ENCODE assay signal across 8 cellular contexts in the genomic region with DNA sequence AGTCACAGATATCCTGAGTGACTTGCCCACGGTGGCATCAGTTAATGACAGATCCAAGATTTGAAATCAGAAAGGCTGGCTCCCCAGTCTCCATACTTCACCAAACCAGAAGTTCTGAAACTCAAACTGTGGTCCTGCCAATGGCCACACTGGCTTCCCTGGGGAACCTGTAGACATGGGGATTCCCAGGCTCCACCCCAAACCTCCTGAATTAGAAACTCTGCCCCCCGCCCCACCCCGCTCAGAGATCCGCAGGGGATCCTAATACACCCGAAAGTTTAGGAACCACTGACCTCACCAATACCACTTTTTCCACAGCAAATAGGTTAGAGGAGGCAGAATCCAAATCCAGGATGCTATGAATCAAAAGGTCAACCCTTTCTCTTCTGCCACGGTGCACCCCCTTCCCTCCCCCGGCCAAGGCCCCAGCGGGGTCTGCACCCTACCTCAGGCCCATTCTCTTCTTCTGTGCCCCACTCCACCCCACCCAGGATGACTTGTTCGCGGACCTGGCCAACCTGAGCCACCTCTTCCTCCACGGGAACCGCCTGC. TPM values are rescaled to one million over a fixed set of nuclear protein-coding genes. Genes with fewer than 3 reads are reported as not detected.
DNase-seq lines count a peak whose midpoint lies in the region; ATAC-seq, FAIRE-seq and TF ChIP-seq lines count a peak whose summit lies in the region.

No MANE protein-coding gene starts in this region.

- dilution Hi-C loops in endothelial cell of umbilical vein (cut with MboI; ENCODE audit: extremely low pct_ligation_motif_present, low sequenced_read_pairs), result no loop called here

- intact Hi-C loops in endothelial cell of umbilical vein (cut with micrococcal nuclease) (no loop called here), sigmoid colon (cut with DNase I) (loop anchor here (2.0 kb wide), 1 partner anchor 17 kb away; no protein-coding TSS in a partner anchor)

- TF ChIP-seq EP300 in sigmoid colon (IDR thresholded peaks at IDR 0.05), result no peak

- POLR2A ChIA-PET in endothelial cell of umbilical vein (lab: Charles Lee), result no interaction called here

- FAIRE-seq in endothelial cell of umbilical vein (lab: Jason Lieb, UNC), result no peak

- peak; percentile 41 for ATAC-seq in GM18873 (IDR thresholded peaks at IDR 0.05; ENCODE audit: low FRiP score, unreplicated experiment)

- no peak overlapping the region for H3K9ac ChIP-seq in endothelial cell of umbilical vein (replicated peaks; ENCODE audit: extremely low read depth, insufficient read depth, low read length)

- H3K4me1 ChIP-seq in endothelial cell of umbilical vein (ENCODE audit: control insufficient read depth, extremely low read depth, insufficient read depth, low read length) (peaks cover 7% of the 10 kb centered on the region), sigmoid colon (peaks cover 0 to 16% (median 15%) of the 10 kb centered on the region in 4 donors)

- no TSS peak for BruUV-seq in endothelial cell of umbilical vein (replicated peaks; lab: Mats Ljungman, UMichigan)

- H3K79me2 ChIP-seq in endothelial cell of umbilical vein (ENCODE audit: control insufficient read depth, insufficient read depth, low read length), result no peaks in the 10 kb centered on the region

- no peak for TF ChIP-seq POLR2A in endothelial cell of umbilical vein (IDR thresholded peaks at IDR 0.05; ENCODE audit: low read depth, low read length)
- TF ChIP-seq POLR2A in sigmoid colon (IDR thresholded peaks at IDR 0.05), result no peak

- H3K27me3 ChIP-seq in endothelial cell of umbilical vein (ENCODE audit: control insufficient read depth in 2 of 2, insufficient read depth in 2 of 2, low read length in 2 of 2), result peaks cover 5 to 27% of the 10 kb centered on the region in 2 experiments
- peaks cover 0 to 48% (median 27%) of the 10 kb centered on the region in 3 donors for H3K27me3 ChIP-seq in sigmoid colon

- CTCF ChIA-PET in endothelial cell of umbilical vein (lab: Charles Lee), result interaction anchor here (1.0 to 9.9 kb wide), 10 partner anchors 9 to 169 kb away, joined by 3 to 152 read pairs (median 6); partner anchors contain the start of gene RTN4RL2

- no peak overlapping the region for H3K27ac ChIP-seq in endothelial cell of umbilical vein (ENCODE audit: insufficient read depth, low read depth, low read length)
- H3K27ac ChIP-seq in sigmoid colon, result no peak overlapping the region

- H3K9me3 ChIP-seq in endothelial cell of umbilical vein (replicated peaks; ENCODE audit: control insufficient read depth, insufficient read depth, low read length) (no peaks in the 10 kb centered on the region), sigmoid colon (no peaks in the 10 kb centered on the region)

- DNase-seq in HuH-7 (ENCODE audit: low spot score) (peak; percentile 72), endothelial cell of umbilical vein (ENCODE audit: low read depth, low spot score) (no peak), sigmoid colon (no peak), HuH-7.5 (ENCODE audit: low spot score) (no peak), GF-D8 (lab: John Stamatoyannopoulos, UW) (no peak), anterior cingulate cortex (lab: John Stamatoyannopoulos, UW) (no peak), NCI-H1092 treated with DMSO at 0.1 percent for 48 hours (lab: John Stamatoyannopoulos, UW) (no peak)

- H3K4me3 ChIP-seq in endothelial cell of umbilical vein (replicated peaks in 1 of 3; ENCODE audit: insufficient read depth in 1 of 3, low read depth in 1 of 3, low read length in 3 of 3) (no peak overlapping the region), sigmoid colon (peak overlapping the region; percentile 15 to 57 (median 50))

- peak overlapping the region; percentile 49 for H3K4me2 ChIP-seq in endothelial cell of umbilical vein (ENCODE audit: insufficient read depth, low read length)

- 34 to 42% methylated on average over 12 of the region's 12 CpGs for WGBS in sigmoid colon, 2 donors

- no peak for TF ChIP-seq CTCF in endothelial cell of umbilical vein (IDR thresholded peaks at IDR 0.05; ENCODE audit: extremely low read depth in 1 of 2, insufficient read depth in 1 of 2, low read depth in 1 of 2, low read length in 2 of 2)
- no peak for TF ChIP-seq CTCF in sigmoid colon (IDR thresholded peaks at IDR 0.05)

- H3K9me1 ChIP-seq in endothelial cell of umbilical vein (replicated peaks; ENCODE audit: control insufficient read depth, extremely low read depth, insufficient read depth, low read length), result no peaks in the 10 kb centered on the region

- no peaks in the 10 kb centered on the region for H4K20me1 ChIP-seq in endothelial cell of umbilical vein (replicated peaks; ENCODE audit: control insufficient read depth, extremely low read depth, insufficient read depth, low read length)

- no peaks in the 10 kb centered on the region for H3K36me3 ChIP-seq in endothelial cell of umbilical vein (ENCODE audit: control insufficient read depth in 2 of 2, extremely low read depth in 1 of 2, insufficient read depth in 2 of 2, low read length in 2 of 2)
- H3K36me3 ChIP-seq in sigmoid colon, result no peaks in the 10 kb centered on the region

- H2AFZ ChIP-seq in endothelial cell of umbilical vein (ENCODE audit: low read depth, low read length), result peak overlapping the region; percentile 39

TF ChIP-seq in endothelial cell of umbilical vein, 7 proteins besides CTCF, POLR2A, EP300 and RAD21:
- TF ChIP-seq, protein P1, sequence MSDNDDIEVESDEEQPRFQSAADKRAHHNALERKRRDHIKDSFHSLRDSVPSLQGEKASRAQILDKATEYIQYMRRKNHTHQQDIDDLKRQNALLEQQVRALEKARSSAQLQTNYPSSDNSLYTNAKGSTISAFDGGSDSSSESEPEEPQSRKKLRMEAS (IDR thresholded peaks at IDR 0.05; ENCODE audit: insufficient read depth, insufficient read length), result peak; percentile 48
- no peak for TF ChIP-seq JUN (IDR thresholded peaks at IDR 0.05; ENCODE audit: borderline replicate concordance, insufficient read depth, insufficient read length, low read depth)

RNA-seq across cellular contexts. Expression of gene RTN4RL2, which starts 15.4 kb away (rescaled TPM):
- total RNA-seq in endothelial cell of umbilical vein (0.83 and 1.3 TPM in 2 replicates), sigmoid colon (under 1 TPM in 2 of 4 donors, not detected in 2; 0.41 to 0.66 TPM)
- polyA plus RNA-seq in endothelial cell of umbilical vein (0.18 and 0.35 TPM in 2 replicates), sigmoid colon (under 1 TPM in 2 of 3 donors, not detected in 1; 0.60 to 0.63 TPM)
- 0.08 and 0.45 TPM in 2 replicates for polyA plus RNA-seq in endothelial cell of umbilical vein (2011; cell fraction: cytosol; rRNA removed)
- polyA plus RNA-seq in endothelial cell of umbilical vein (2011; cell fraction: nucleus; rRNA removed), result not detected in 2 replicates
- 0.36 and 0.70 TPM in 2 replicates for polyA plus RNA-seq in endothelial cell of umbilical vein (2012)
- 1.2 TPM in 1 of 2 replicates, not detected in the other for polyA minus RNA-seq in endothelial cell of umbilical vein
- 4.0 TPM for polyA minus RNA-seq in endothelial cell of umbilical vein (2011; cell fraction: cytosol; rRNA and poly(A)+ RNA removed)
- not detected in 2 replicates for polyA minus RNA-seq in endothelial cell of umbilical vein (2011; cell fraction: nucleus; rRNA and poly(A)+ RNA removed)

RNA-seq across cellular contexts. Expression of gene SLC43A1, which starts 39.8 kb away (rescaled TPM):
- 11.3 and 13.7 TPM in 2 replicates for total RNA-seq in endothelial cell of umbilical vein
- 19.5 and 22.7 TPM in 2 replicates for polyA plus RNA-seq in endothelial cell of umbilical vein
- 12.6 and 12.9 TPM in 2 replicates for polyA plus RNA-seq in endothelial cell of umbilical vein (2011; cell fraction: cytosol; rRNA removed)
- 30.0 and 33.0 TPM in 2 replicates for polyA plus RNA-seq in endothelial cell of umbilical vein (2011; cell fraction: nucleus; rRNA removed)
- polyA plus RNA-seq in endothelial cell of umbilical vein (2012), result 8.6 and 11.4 TPM in 2 replicates
- 23.6 and 25.1 TPM in 2 replicates for polyA minus RNA-seq in endothelial cell of umbilical vein
- polyA minus RNA-seq in endothelial cell of umbilical vein (2011; cell fraction: cytosol; rRNA and poly(A)+ RNA removed), result 2.3 TPM
- 16.7 and 21.5 TPM in 2 replicates for polyA minus RNA-seq in endothelial cell of umbilical vein (2011; cell fraction: nucleus; rRNA and poly(A)+ RNA removed)
- total RNA-seq in sigmoid colon, result 10 to 100 TPM; 19.1 to 32.4 (median 27.4) TPM
- 10 to 100 TPM in 1 of 3 donors, 1 to 10 TPM in 1, under 1 TPM in 1; 0.92 to 14.3 (median 5.4) TPM for polyA plus RNA-seq in sigmoid colon

RNA-seq across cellular contexts. Expression of gene SLC43A3, which starts 48.8 kb away (rescaled TPM):
- total RNA-seq in endothelial cell of umbilical vein (68.9 and 89.4 TPM in 2 replicates), sigmoid colon (10 to 100 TPM; 25.2 to 43.9 (median 31.9) TPM)
- polyA plus RNA-seq in endothelial cell of umbilical vein (104 and 124 TPM in 2 replicates), sigmoid colon (10 to 100 TPM; 11.3 to 16.9 (median 12.6) TPM)
- 58.7 and 78.4 TPM in 2 replicates for polyA plus RNA-seq in endothelial cell of umbilical vein (2011; cell fraction: cytosol; rRNA removed)
- 65.8 and 66.7 TPM in 2 replicates for polyA plus RNA-seq in endothelial cell of umbilical vein (2011; cell fraction: nucleus; rRNA removed)
- 60.8 and 67.1 TPM in 2 replicates for polyA plus RNA-seq in endothelial cell of umbilical vein (2012)
- polyA minus RNA-seq in endothelial cell of umbilical vein, result 117 and 119 TPM in 2 replicates
- not detected for polyA minus RNA-seq in endothelial cell of umbilical vein (2011; cell fraction: cytosol; rRNA and poly(A)+ RNA removed)
- polyA minus RNA-seq in endothelial cell of umbilical vein (2011; cell fraction: nucleus; rRNA and poly(A)+ RNA removed), result 29.2 and 38.5 TPM in 2 replicates

RNA-seq across cellular contexts. Expression of gene TIMM10, which starts 54.8 kb away (rescaled TPM):
- total RNA-seq in endothelial cell of umbilical vein, result 64.2 and 105 TPM in 2 replicates
- 109 and 128 TPM in 2 replicates for polyA plus RNA-seq in endothelial cell of umbilical vein
- 122 and 165 TPM in 2 replicates for polyA plus RNA-seq in endothelial cell of umbilical vein (2011; cell fraction: cytosol; rRNA removed)
- polyA plus RNA-seq in endothelial cell of umbilical vein (2011; cell fraction: nucleus; rRNA removed), result 43.4 and 47.7 TPM in 2 replicates
- 97.8 and 133 TPM in 2 replicates for polyA plus RNA-seq in endothelial cell of umbilical vein (2012)
- 46.9 and 56.5 TPM in 2 replicates for polyA minus RNA-seq in endothelial cell of umbilical vein
- polyA minus RNA-seq in endothelial cell of umbilical vein (2011; cell fraction: cytosol; rRNA and poly(A)+ RNA removed), result 16.3 TPM
- 9.0 and 10.6 TPM in 2 replicates for polyA minus RNA-seq in endothelial cell of umbilical vein (2011; cell fraction: nucleus; rRNA and poly(A)+ RNA removed)
- 10 to 100 TPM; 22.4 to 59.7 (median 33.0) TPM for total RNA-seq in sigmoid colon
- 10 to 100 TPM; 48.0 to 62.9 (median 52.7) TPM for polyA plus RNA-seq in sigmoid colon

Comparison
In these comparisons a context has a peak if more than half of its experiments do, and no peak if none do; other contexts are left out.
1. H3K4me3 ChIP-seq: peak in sigmoid colon (4 of 4); none in endothelial cell of umbilical vein (0 of 3).